9 cellular contexts compared by ENCODE assay signal in the genomic region with DNA sequence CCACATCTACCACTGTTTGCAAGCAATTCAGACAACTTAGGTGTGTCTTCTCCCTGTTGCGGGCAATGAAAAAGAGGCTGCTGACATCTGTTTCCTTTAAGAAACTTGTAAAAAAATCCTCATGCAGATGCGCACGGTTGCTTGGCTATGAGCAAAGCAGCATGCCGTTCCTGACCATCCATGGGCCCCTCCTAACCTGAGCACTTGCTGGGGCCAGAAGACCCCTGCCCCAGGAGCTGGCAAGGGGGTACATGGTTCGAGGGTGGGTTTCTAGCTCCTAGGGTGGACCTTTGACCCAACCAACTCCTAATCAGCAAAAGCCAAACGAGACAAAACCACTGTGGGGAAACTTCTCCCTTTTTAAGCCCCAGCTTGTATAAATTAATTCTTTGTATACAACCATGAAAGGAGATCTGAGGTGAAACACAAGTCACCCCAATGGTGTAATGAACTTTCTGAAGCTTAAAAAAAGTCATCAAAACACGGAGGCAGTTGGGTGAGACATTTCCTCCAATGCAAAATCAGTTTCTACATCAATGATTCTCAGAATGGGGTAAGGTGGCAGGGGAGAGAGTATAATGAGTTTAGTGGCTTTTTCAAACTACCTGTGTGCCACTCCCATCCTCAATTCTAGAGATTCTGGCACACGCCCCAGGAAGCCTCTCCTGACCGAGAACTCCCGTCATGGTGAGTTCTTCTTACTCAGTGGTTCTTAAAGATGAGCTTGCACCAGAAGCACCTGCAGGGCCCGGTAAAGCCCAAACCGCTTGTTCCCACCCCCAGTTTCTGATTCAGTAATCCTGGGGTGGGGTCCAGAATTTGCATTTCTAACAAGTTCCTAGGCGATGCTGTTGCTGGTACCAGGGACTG. TPM values are rescaled to one million over a fixed set of nuclear protein-coding genes. Genes with fewer than 3 reads are reported as not detected.
DNase-seq lines count a peak whose midpoint lies in the region; ATAC-seq and TF ChIP-seq lines count a peak whose summit lies in the region.
"Had no signal": no experiment of that assay in that cellular context is flagged by ENCODE, and none has a peak within 500 bp of the region (broad histone marks: within the 10 kb centered on the region; RNA-seq: fewer than 3 reads in every experiment).

No MANE protein-coding gene starts in this region.

- DNase-seq in NCI-H2171 treated with DMSO at 0.1 percent for 48 hours (lab: John Stamatoyannopoulos, UW) (peak; percentile 48), natural killer cell (no peak), substantia nigra (lab: John Stamatoyannopoulos, UW) (no peak), KBM-7 (no peak), A673 (ENCODE audit: low spot score) (no peak), NCI-H146 treated with DMSO at 0.1 percent for 48 hours (lab: John Stamatoyannopoulos, UW; ENCODE audit: unreplicated experiment) (no peak)

- no peaks in the 10 kb centered on the region for H3K9me3 ChIP-seq in A673 (ENCODE audit: low read depth, low read length, poor library complexity, severe bottlenecking)

- H3K4me1 ChIP-seq in A673 (ENCODE audit: insufficient read depth, low read length, poor library complexity, severe bottlenecking) = peaks cover 31% of the 10 kb centered on the region

- no peaks in the 10 kb centered on the region for H3K27me3 ChIP-seq in A673 (replicated peaks; ENCODE audit: insufficient read depth, low read depth, low read length, poor library complexity)

- H3K36me3 ChIP-seq in A673 (ENCODE audit: insufficient read depth, low read length, poor library complexity, severe bottlenecking) = no peaks in the 10 kb centered on the region

- no peak overlapping the region for H3K27ac ChIP-seq in substantia nigra (ENCODE audit: low read depth, low read length, poor library complexity, severe bottlenecking)
- H3K27ac ChIP-seq in A673 (ENCODE audit: low read depth, low read length, poor library complexity, severe bottlenecking) = no peak overlapping the region

- intact Hi-C loops in natural killer cell (cut with micrococcal nuclease) = no loop called here
- intact Hi-C loops in A673 (cut with micrococcal nuclease; ENCODE audit: unreplicated experiment) = no loop called here

- CTCF ChIA-PET in A673 (lab: Charles Lee) = no interaction called here

- no peak overlapping the region for H3K4me3 ChIP-seq in A673 (ENCODE audit: low read depth, low read length, poor library complexity, severe bottlenecking)

- no peaks in the 10 kb centered on the region for H3K9me3 Mint-ChIP-seq in natural killer cell

- H3K27ac Mint-ChIP-seq in natural killer cell = peak overlapping the region in 1 of 2 donors; percentile 19

- peak; percentile 51 for ATAC-seq in GM18907 (IDR thresholded peaks at IDR 0.05; ENCODE audit: unreplicated experiment)
- peak; percentile 49 for ATAC-seq in HG02678 (IDR thresholded peaks at IDR 0.05; ENCODE audit: unreplicated experiment)
- ATAC-seq in natural killer cell = peak in 2 of 3 donors; percentile 26 to 29

- H3K4me3 Mint-ChIP-seq in natural killer cell = peak overlapping the region; percentile 82

- H3K27me3 Mint-ChIP-seq in natural killer cell (ENCODE audit: low read depth in 2 of 2) = peaks cover 22 to 42% of the 10 kb centered on the region in 2 donors

- no TSS peak for BruUV-seq in A673 (replicated peaks; lab: Mats Ljungman, UMichigan)

- no peak for TF ChIP-seq CTCF in natural killer cell (IDR thresholded peaks at IDR 0.05)
- no peak for TF ChIP-seq CTCF in A673 (conservative IDR thresholded peaks at IDR 0.05; ENCODE audit: low read depth, low read length)

- in situ Hi-C loops in KBM-7 (cut with MboI; ENCODE audit: low pct_unique_long_range_greater_than_20kb, low sequenced_read_pairs) = no loop called here

- POLR2A ChIA-PET in A673 (lab: Charles Lee; ENCODE audit: low non-redundant PET) = interaction anchor here (0.7 kb wide), 1 partner anchor 9 kb away, joined by 4 read pairs; no protein-coding TSS in a partner anchor

- H3K36me3 Mint-ChIP-seq in natural killer cell = no peaks in the 10 kb centered on the region

- H3K4me1 Mint-ChIP-seq in natural killer cell = peaks cover 29 to 30% of the 10 kb centered on the region in 2 donors

RNA-seq across cellular contexts. Expression of a gene that starts 44.1 kb away (rescaled TPM):
- total RNA-seq in natural killer cell (not detected), A673 (2021) (not detected in 2 replicates)
- total RNA-seq: LHCN-M2 had no signal
